17 cellular contexts compared by ENCODE assay signal in genomic region chr21:25956993-25957714, GRCh38.
DNase-seq lines count a peak whose midpoint lies in the region; ATAC-seq, FAIRE-seq and TF ChIP-seq lines count a peak whose summit lies in the region.
"Had no signal": no experiment of that assay in that cellular context is flagged by ENCODE, and none has a peak within 500 bp of the region (broad histone marks: within the 10 kb centered on the region; RNA-seq: fewer than 3 reads in every experiment).

No MANE protein-coding gene starts in this region.

- H2BK5ac ChIP-seq in H1 (ENCODE audit: low read depth, low read length), result no peak overlapping the region

- no peak for TF ChIP-seq POLR2A in H1 (IDR thresholded peaks at IDR 0.05; ENCODE audit: control extremely low read depth in 1 of 2, low read depth in 2 of 2, low read length in 2 of 2)

- H4K8ac ChIP-seq in H1 (ENCODE audit: extremely low read depth, insufficient read depth, low read length), result no peak overlapping the region

- no peak overlapping the region for H3K27ac ChIP-seq in H1 (ENCODE audit: low read depth, low read length)
- H3K27ac ChIP-seq: body of pancreas, esophagus muscularis mucosa, sigmoid colon, thoracic aorta had no signal

- H3K36me3 ChIP-seq in H1 (ENCODE audit: control insufficient read depth in 2 of 4, insufficient read depth in 4 of 4, low read length in 3 of 4) (peaks cover 4 to 53% (median 34%) of the 10 kb centered on the region in 4 experiments), BE2C (peaks cover 28% of the 10 kb centered on the region)
- H3K36me3 ChIP-seq: thoracic aorta had no signal

- H4K5ac ChIP-seq in H1 (ENCODE audit: insufficient read length, low read depth, low read length), result no peak overlapping the region

- DNase-seq in EL (peak; percentile 55), RCC 7860 (ENCODE audit: low spot score) (no peak), H1 (ENCODE audit: low read depth in 1 of 2, low spot score in 2 of 2) (no peak), neural crest cell (ENCODE audit: low read depth, low spot score) (no peak), C1 segment of cervical spinal cord (lab: John Stamatoyannopoulos, UW) (no peak), BE2C (no peak)
- DNase-seq: activated T-cell treated with anti-CD3 and anti-CD28 coated beads, Interleukin-2, amount 50 U/mL, for 4 hours; body of pancreas; Calu3; NCI-H1048; NCI-H69; sigmoid colon had no signal

- no peaks in the 10 kb centered on the region for H3K27me3 Mint-ChIP-seq in neural crest cell (ENCODE audit: low read depth)

- H3K56ac ChIP-seq in H1 (replicated peaks; ENCODE audit: insufficient read length, low read depth, low read length), result no peak overlapping the region

- H3K27me3 ChIP-seq in H1 (replicated peaks in 1 of 4; ENCODE audit: control insufficient read depth in 3 of 4, extremely low read depth in 1 of 4, insufficient read depth in 3 of 4, low read length in 3 of 4) (no peaks in the 10 kb centered on the region), BE2C (no peaks in the 10 kb centered on the region)
- H3K27me3 ChIP-seq: body of pancreas, esophagus muscularis mucosa, sigmoid colon had no signal

- POLR2A ChIA-PET in H1 (lab: Charles Lee; ENCODE audit: partially characterized antibody), result no interaction called here

- FAIRE-seq in RCC 7860 (lab: Jason Lieb, UNC), result peak; percentile 31
- FAIRE-seq in H1 (lab: Jason Lieb, UNC), result peak; percentile 48
- FAIRE-seq: HTR-8/SVneo had no signal

- no peak overlapping the region for H4K91ac ChIP-seq in H1 (replicated peaks; ENCODE audit: insufficient read length, low read length)

- H3K79me1 ChIP-seq in H1 (ENCODE audit: low read depth, low read length), result no peaks in the 10 kb centered on the region

- H3K4me3 ChIP-seq in H1 (ENCODE audit: extremely low read depth in 1 of 4, insufficient read depth in 2 of 4, low read depth in 3 of 4, low read length in 4 of 4) (no peak overlapping the region), BE2C (ENCODE audit: low read depth, low read length) (no peak overlapping the region)
- H3K4me3 ChIP-seq: body of pancreas, esophagus muscularis mucosa, sigmoid colon, thoracic aorta had no signal

- no peak overlapping the region for H2BK20ac ChIP-seq in H1 (ENCODE audit: low read length)

- H3K23me2 ChIP-seq in H1 (ENCODE audit: low read depth, low read length), result no peaks in the 10 kb centered on the region

- H3K79me2 ChIP-seq in H1 (ENCODE audit: control insufficient read depth in 1 of 2, insufficient read depth in 2 of 2, low read length in 2 of 2), result peaks cover 0 to 7% of the 10 kb centered on the region in 2 experiments; a peak in 2 of 4 replicates

- TF ChIP-seq EP300 in H1 (IDR thresholded peaks at IDR 0.05; ENCODE audit: borderline replicate concordance in 1 of 2, low read depth in 2 of 2, low read length in 2 of 2), result no peak

- no peak overlapping the region for H3K18ac ChIP-seq in H1 (ENCODE audit: extremely low read depth, low read length)

- ATAC-seq in HG03457 (IDR thresholded peaks at IDR 0.05; ENCODE audit: unreplicated experiment), result no peak
- no peak for ATAC-seq in GM21515 (IDR thresholded peaks at IDR 0.05; ENCODE audit: unreplicated experiment)
- ATAC-seq: activated T-cell treated with anti-CD3 and anti-CD28 coated beads, Interleukin-2, amount 50 U/mL, for 4 hours; body of pancreas had no signal

- peaks cover 24% of the 10 kb centered on the region for H3K36me3 Mint-ChIP-seq in neural crest cell (ENCODE audit: low read depth)

- no peak overlapping the region for H2BK120ac ChIP-seq in H1 (replicated peaks; ENCODE audit: low read depth, low read length)

- H3K4me1 ChIP-seq in H1 (replicated peaks in 1 of 4; ENCODE audit: control insufficient read depth in 3 of 4, insufficient read depth in 4 of 4, low read length in 3 of 4) (peaks cover 0 to 13% (median 5%) of the 10 kb centered on the region in 4 experiments; a peak in 4 of 7 replicates), BE2C (peaks cover 10% of the 10 kb centered on the region)
- H3K4me1 ChIP-seq: body of pancreas, sigmoid colon had no signal

- WGBS in H1 (ENCODE audit: extremely low coverage in 1 of 2, insufficient coverage in 1 of 2, insufficient read length in 1 of 2, insufficient replicate concordance in 2 of 2, low coverage in 1 of 2, low lambda C conversion rate in 2 of 2, missing lambda C conversion rate in 1 of 2), 2 experiments, result 84% methylated on average over 2 of the region's 2 CpGs; no CpG with 5 or more reads in 1 of the 2 experiments

- H2BK12ac ChIP-seq in H1 (ENCODE audit: low read depth, low read length), result no peak overlapping the region

- no peak overlapping the region for H3K23ac ChIP-seq in H1 (ENCODE audit: insufficient read length)

- no peak overlapping the region for H3K9ac ChIP-seq in H1 (replicated peaks in 1 of 4; ENCODE audit: extremely low read depth in 1 of 4, low read depth in 3 of 4, low read length in 3 of 4)

- H3K9me3 ChIP-seq in H1 (ENCODE audit: insufficient read depth in 2 of 2, low read depth in 1 of 2, low read length in 1 of 2), result no peaks in the 10 kb centered on the region
- no peaks in the 10 kb centered on the region for H3K9me3 ChIP-seq in BE2C
- H3K9me3 ChIP-seq: body of pancreas, esophagus muscularis mucosa, sigmoid colon, thoracic aorta had no signal

- H3K9me3 Mint-ChIP-seq in neural crest cell, result no peaks in the 10 kb centered on the region
- H3K9me3 Mint-ChIP-seq: activated T-cell treated with anti-CD3 and anti-CD28 coated beads, Interleukin-2, amount 50 U/mL, for 4 hours had no signal

- no peak overlapping the region for H2AK5ac ChIP-seq in H1 (ENCODE audit: low read depth, low read length)

- CTCF ChIA-PET in H1 (lab: Charles Lee; ENCODE audit: partially characterized antibody), result no interaction called here

- TF ChIP-seq RAD21 in H1 (IDR thresholded peaks at IDR 0.05 in 1 of 2, conservative IDR thresholded peaks at IDR 0.05 in 1 of 2; ENCODE audit: low read depth in 2 of 2, low read length in 2 of 2), result no peak

- H3K4me3 Mint-ChIP-seq in neural crest cell, result no peak overlapping the region
- H3K4me3 Mint-ChIP-seq: activated T-cell treated with anti-CD3 and anti-CD28 coated beads, Interleukin-2, amount 50 U/mL, for 4 hours had no signal

- no peak overlapping the region for H2AFZ ChIP-seq in H1 (ENCODE audit: low read length)

- H3K14ac ChIP-seq in H1 (ENCODE audit: insufficient read length), result no peak overlapping the region

- H3K27ac Mint-ChIP-seq in neural crest cell (ENCODE audit: unreplicated experiment), result peak overlapping the region; percentile 78

- H3K4me1 Mint-ChIP-seq in neural crest cell, result peaks cover 10% of the 10 kb centered on the region

- no peak for TF ChIP-seq CTCF in H1 (IDR thresholded peaks at IDR 0.05; ENCODE audit: control extremely low read depth in 1 of 3, insufficient read depth in 1 of 3, low read depth in 1 of 3, low read length in 3 of 3)
- TF ChIP-seq CTCF in neural crest cell (conservative IDR thresholded peaks at IDR 0.05), result no peak
- no peak for TF ChIP-seq CTCF in BE2C (IDR thresholded peaks at IDR 0.05; ENCODE audit: low read depth, low read length)

- H3K4me2 ChIP-seq in H1 (ENCODE audit: insufficient read depth in 1 of 2, low read depth in 2 of 2, low read length in 2 of 2), result no peak overlapping the region

- no peak overlapping the region for H2BK15ac ChIP-seq in H1 (ENCODE audit: low read length)

- H4K20me1 ChIP-seq in H1 (replicated peaks in 1 of 2; ENCODE audit: control insufficient read depth in 1 of 2, insufficient read depth in 2 of 2, low read length in 2 of 2), result no peaks in the 10 kb centered on the region

- H3K4ac ChIP-seq in H1 (replicated peaks; ENCODE audit: insufficient read length, low read depth, low read length), result no peak overlapping the region

TF ChIP-seq in H1, 55 proteins besides CTCF, POLR2A, EP300 and RAD21 (continues in another document):
- no peak for TF ChIP-seq BRCA1 (IDR thresholded peaks at IDR 0.05; ENCODE audit: low read depth, low read length)
- no peak for TF ChIP-seq MAFK (IDR thresholded peaks at IDR 0.05; ENCODE audit: low read depth, low read length)
- no peak for TF ChIP-seq HDAC2 (IDR thresholded peaks at IDR 0.05; ENCODE audit: borderline replicate concordance in 1 of 2, low read depth in 2 of 2, low read length in 2 of 2)
- TF ChIP-seq NRF1 (IDR thresholded peaks at IDR 0.05; ENCODE audit: low read depth, low read length), result no peak
